ENCODE assay signal across 7 cellular contexts in genomic region chr16:29112755-29113154, GRCh38.
DNase-seq lines count a peak whose midpoint lies in the region; ATAC-seq and TF ChIP-seq lines count a peak whose summit lies in the region.
"Not testable (repeated sequence)": the region's sequence is repeated elsewhere in the genome, so short reads cannot be mapped to it uniquely, and the experiment has no call there.

No MANE protein-coding gene starts in this region.

- not testable (repeated sequence) for H3K4me3 ChIP-seq in CD8-positive, alpha-beta memory T cell (ENCODE audit: low read length); SJCRH30; naive thymus-derived CD4-positive, alpha-beta T cell (ENCODE audit: low read length); smooth muscle cell

- H3K79me2 ChIP-seq in smooth muscle cell (ENCODE audit: low read depth) = not testable (repeated sequence)

- H4K20me1 ChIP-seq in smooth muscle cell (ENCODE audit: low read depth) = not testable (repeated sequence)

- not testable (repeated sequence) for ATAC-seq in activated T-helper 17 cell treated with anti-CD3 and anti-CD28 coated beads, Interleukin-2, amount 50 U/mL, for 72 hours (replicated peaks); naive thymus-derived CD4-positive, alpha-beta T cell

- 97% methylated on average over 3 of the region's 3 CpGs for WGBS in smooth muscle cell (ENCODE audit: low lambda C conversion rate)

- DNase-seq in CD8-positive, alpha-beta memory T cell; SJCRH30; chondrocyte (ENCODE audit: low spot score); glutamatergic neuron; smooth muscle cell (lab: John Stamatoyannopoulos, UW; ENCODE audit: unreplicated experiment): not testable (repeated sequence)
- DNase-seq in naive thymus-derived CD4-positive, alpha-beta T cell = peak in 1 of 9 donors; percentile 6

- TF ChIP-seq CTCF in chondrocyte (IDR thresholded peaks at IDR 0.05) = peak; percentile 76
- TF ChIP-seq CTCF in glutamatergic neuron (IDR thresholded peaks at IDR 0.05; ENCODE audit: partially characterized antibody, unreplicated experiment) = peak; percentile 18
- peak; percentile 8 for TF ChIP-seq CTCF in smooth muscle cell (IDR thresholded peaks at IDR 0.05; ENCODE audit: borderline replicate concordance, insufficient read depth, poor library complexity, severe bottlenecking)

- H3K4me1 ChIP-seq in CD8-positive, alpha-beta memory T cell (ENCODE audit: insufficient read depth, low read length) = peaks cover 22% of the 10 kb centered on the region
- not testable (repeated sequence) for H3K4me1 ChIP-seq in SJCRH30; naive thymus-derived CD4-positive, alpha-beta T cell (ENCODE audit: control insufficient read depth in 2 of 2, insufficient read depth in 2 of 2, low read length in 2 of 2); smooth muscle cell (ENCODE audit: low read depth)

- H3F3A ChIP-seq in smooth muscle cell (ENCODE audit: low read depth) = not testable (repeated sequence)

- H2AFZ ChIP-seq in smooth muscle cell (ENCODE audit: low read depth) = not testable (repeated sequence)

- intact Hi-C loops in naive thymus-derived CD4-positive, alpha-beta T cell (cut with micrococcal nuclease) = not testable (repeated sequence)

- H3K9me3 Mint-ChIP-seq in CD8-positive, alpha-beta memory T cell; activated T-helper 17 cell treated with anti-CD3 and anti-CD28 coated beads, Interleukin-2, amount 50 U/mL, for 72 hours; chondrocyte (ENCODE audit: low read depth); glutamatergic neuron (ENCODE audit: unreplicated experiment); naive thymus-derived CD4-positive, alpha-beta T cell: not testable (repeated sequence)

- not testable (repeated sequence) for H3K27me3 Mint-ChIP-seq in CD8-positive, alpha-beta memory T cell; activated T-helper 17 cell treated with anti-CD3 and anti-CD28 coated beads, Interleukin-2, amount 50 U/mL, for 72 hours; chondrocyte (ENCODE audit: low read depth); glutamatergic neuron (ENCODE audit: unreplicated experiment); naive thymus-derived CD4-positive, alpha-beta T cell

- POLR2A ChIA-PET in CD8-positive, alpha-beta memory T cell (lab: Charles Lee); naive thymus-derived CD4-positive, alpha-beta T cell (lab: Charles Lee): not testable (repeated sequence)

- CTCF ChIA-PET in CD8-positive, alpha-beta memory T cell (lab: Charles Lee); naive thymus-derived CD4-positive, alpha-beta T cell (lab: Charles Lee): not testable (repeated sequence)

- H3K9ac ChIP-seq in smooth muscle cell (ENCODE audit: low read depth) = not testable (repeated sequence)

- H3K27ac Mint-ChIP-seq in CD8-positive, alpha-beta memory T cell = peak overlapping the region; percentile 86 to 97 (median 94)
- H3K27ac Mint-ChIP-seq in activated T-helper 17 cell treated with anti-CD3 and anti-CD28 coated beads, Interleukin-2, amount 50 U/mL, for 72 hours = peak overlapping the region; percentile 40
- not testable (repeated sequence) for H3K27ac Mint-ChIP-seq in chondrocyte (ENCODE audit: unreplicated experiment); glutamatergic neuron (ENCODE audit: unreplicated experiment)
- peak overlapping the region in 7 of 9 donors; percentile 67 to 86 (median 79) for H3K27ac Mint-ChIP-seq in naive thymus-derived CD4-positive, alpha-beta T cell

- peaks cover 49 to 68% (median 64%) of the 10 kb centered on the region in 3 donors for H3K4me1 Mint-ChIP-seq in CD8-positive, alpha-beta memory T cell
- peaks cover 32% of the 10 kb centered on the region for H3K4me1 Mint-ChIP-seq in activated T-helper 17 cell treated with anti-CD3 and anti-CD28 coated beads, Interleukin-2, amount 50 U/mL, for 72 hours
- H3K4me1 Mint-ChIP-seq in chondrocyte (ENCODE audit: low read depth) (peaks cover 23% of the 10 kb centered on the region), glutamatergic neuron (ENCODE audit: low read depth, unreplicated experiment) (peaks cover 20% of the 10 kb centered on the region)
- H3K4me1 Mint-ChIP-seq in naive thymus-derived CD4-positive, alpha-beta T cell = peaks cover 8 to 53% (median 16%) of the 10 kb centered on the region in 7 donors

- H3K36me3 ChIP-seq in CD8-positive, alpha-beta memory T cell (ENCODE audit: insufficient read depth, low read length); SJCRH30; smooth muscle cell (ENCODE audit: low read depth): not testable (repeated sequence)
- H3K36me3 ChIP-seq in naive thymus-derived CD4-positive, alpha-beta T cell (ENCODE audit: control insufficient read depth in 2 of 3, insufficient read depth in 3 of 3, low read length in 3 of 3) = peaks cover 0 to 13% (median 0%) of the 10 kb centered on the region in 3 experiments

- peak overlapping the region in 2 of 7 donors; percentile 9 to 59 for H3K4me3 Mint-ChIP-seq in CD8-positive, alpha-beta memory T cell
- H3K4me3 Mint-ChIP-seq in activated T-helper 17 cell treated with anti-CD3 and anti-CD28 coated beads, Interleukin-2, amount 50 U/mL, for 72 hours; chondrocyte (ENCODE audit: unreplicated experiment); glutamatergic neuron (ENCODE audit: unreplicated experiment); naive thymus-derived CD4-positive, alpha-beta T cell: not testable (repeated sequence)

- H3K4me2 ChIP-seq in smooth muscle cell = not testable (repeated sequence)

- not testable (repeated sequence) for H3K27ac ChIP-seq in CD8-positive, alpha-beta memory T cell (ENCODE audit: low read depth, low read length); naive thymus-derived CD4-positive, alpha-beta T cell (ENCODE audit: low read depth, low read length); smooth muscle cell (ENCODE audit: low read depth)
- peak overlapping the region; percentile 40 for H3K27ac ChIP-seq in SJCRH30

- not testable (repeated sequence) for H3K9me3 ChIP-seq in CD8-positive, alpha-beta memory T cell (ENCODE audit: low read length); SJCRH30 (replicated peaks); naive thymus-derived CD4-positive, alpha-beta T cell (ENCODE audit: control insufficient read depth in 2 of 3, low read length in 3 of 3); smooth muscle cell (replicated peaks; ENCODE audit: low read depth)

- peaks cover 5 to 70% (median 17%) of the 10 kb centered on the region in 3 donors for H3K36me3 Mint-ChIP-seq in CD8-positive, alpha-beta memory T cell
- H3K36me3 Mint-ChIP-seq in activated T-helper 17 cell treated with anti-CD3 and anti-CD28 coated beads, Interleukin-2, amount 50 U/mL, for 72 hours (ENCODE audit: low read depth) = peaks cover 94% of the 10 kb centered on the region
- H3K36me3 Mint-ChIP-seq in chondrocyte (ENCODE audit: low read depth); glutamatergic neuron (ENCODE audit: unreplicated experiment): not testable (repeated sequence)
- peaks cover 8 to 35% (median 13%) of the 10 kb centered on the region in 5 donors for H3K36me3 Mint-ChIP-seq in naive thymus-derived CD4-positive, alpha-beta T cell

- not testable (repeated sequence) for H3K27me3 ChIP-seq in CD8-positive, alpha-beta memory T cell (ENCODE audit: insufficient read depth, low read length, poor library complexity, severe bottlenecking); SJCRH30; naive thymus-derived CD4-positive, alpha-beta T cell (ENCODE audit: control insufficient read depth in 2 of 2, insufficient read depth in 2 of 2, low read length in 2 of 2); smooth muscle cell (ENCODE audit: low read depth)

Comparison
In these comparisons a context has a peak if more than half of its experiments do, and no peak if none do; other contexts are left out.
1. CTCF ChIP-seq: peak in every context shown above with its lines; median percentile 76 in chondrocyte; 18 in glutamatergic neuron; 8 in smooth muscle cell.